ENCODE assay signal across 21 cellular contexts in the genomic region with DNA sequence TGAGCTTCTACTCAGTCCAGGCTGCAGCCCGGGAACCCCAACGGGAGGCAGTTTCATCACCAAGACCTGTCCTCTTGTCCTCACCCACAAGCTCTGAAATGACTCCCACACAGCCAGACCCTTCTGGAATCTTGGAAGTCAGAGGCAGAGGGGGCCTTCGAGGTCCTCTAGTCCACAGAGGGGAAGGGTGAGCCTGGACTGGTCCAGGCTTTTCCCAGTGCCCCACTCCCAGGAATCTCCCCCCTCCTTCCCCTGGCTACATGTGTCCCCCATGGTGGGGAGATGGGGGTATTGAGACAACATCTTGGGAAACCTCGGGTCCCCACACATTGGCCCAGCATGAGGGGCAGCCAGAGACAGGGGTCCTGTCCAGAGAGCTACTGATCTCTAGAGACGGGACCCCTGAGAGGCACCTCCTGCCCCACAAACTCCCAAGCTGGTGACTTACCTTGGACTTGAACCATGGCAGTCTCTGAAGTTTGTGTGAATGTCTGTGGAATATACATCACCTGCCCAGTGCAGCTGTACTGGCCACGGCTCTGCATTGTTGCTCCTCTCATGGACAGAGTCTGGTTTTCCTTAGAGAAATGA. TPM values are rescaled to one million over a fixed set of nuclear protein-coding genes. Genes with fewer than 3 reads are reported as not detected.
DNase-seq lines count a peak whose midpoint lies in the region; ATAC-seq and TF ChIP-seq lines count a peak whose summit lies in the region.
"Had no signal": no experiment of that assay in that cellular context is flagged by ENCODE, and none has a peak within 500 bp of the region (broad histone marks: within the 10 kb centered on the region; RNA-seq: fewer than 3 reads in every experiment).

No MANE protein-coding gene starts in this region.

- H3K9me3 Mint-ChIP-seq in activated CD8-positive, alpha-beta memory T cell treated with anti-CD3 and anti-CD28 coated beads, Interleukin-2, amount 10 ng/mL, durations not matched to agents 7 days and 5 days (ENCODE audit: low read depth), result no peaks in the 10 kb centered on the region
- no peaks in the 10 kb centered on the region for H3K9me3 Mint-ChIP-seq in osteocyte (ENCODE audit: unreplicated experiment)
- H3K9me3 Mint-ChIP-seq: CD4-positive, CD25-positive, alpha-beta regulatory T cell; CD8-positive, alpha-beta T cell; GM23338; H9 had no signal

- peaks cover 34% of the 10 kb centered on the region for H3K27me3 Mint-ChIP-seq in activated CD8-positive, alpha-beta memory T cell treated with anti-CD3 and anti-CD28 coated beads, Interleukin-2, amount 10 ng/mL, durations not matched to agents 7 days and 5 days
- H3K27me3 Mint-ChIP-seq in osteocyte (ENCODE audit: unreplicated experiment), result peaks cover 38% of the 10 kb centered on the region

- ATAC-seq in activated CD8-positive, alpha-beta memory T cell treated with anti-CD3 and anti-CD28 coated beads, Interleukin-2, amount 10 ng/mL, durations not matched to agents 7 days and 5 days, result no peak
- no peak for ATAC-seq in HG02642 (IDR thresholded peaks at IDR 0.05; ENCODE audit: poor library complexity, unreplicated experiment)
- ATAC-seq in GM19397 (IDR thresholded peaks at IDR 0.05; ENCODE audit: unreplicated experiment), result no peak
- ATAC-seq: CD8-positive, alpha-beta T cell; GM23338; HCT116 had no signal

- H3K4me3 Mint-ChIP-seq in activated CD8-positive, alpha-beta memory T cell treated with anti-CD3 and anti-CD28 coated beads, Interleukin-2, amount 10 ng/mL, durations not matched to agents 7 days and 5 days, result no peak overlapping the region
- H3K4me3 Mint-ChIP-seq in osteocyte (ENCODE audit: unreplicated experiment), result no peak overlapping the region
- H3K4me3 Mint-ChIP-seq: B cell; CD4-positive, CD25-positive, alpha-beta regulatory T cell; CD8-positive, alpha-beta T cell; GM23338; H9 had no signal

- CTCF ChIA-PET in activated CD8-positive, alpha-beta memory T cell treated with anti-CD3 and anti-CD28 coated beads, Interleukin-2, amount 10 ng/mL, durations not matched to agents 7 days and 5 days (lab: Charles Lee), result interaction anchor here (1.2 kb wide), 1 partner anchor 34 kb away, joined by 6 read pairs; no protein-coding TSS in a partner anchor

- H3K36me3 ChIP-seq in WERI-Rb-1, result no peaks in the 10 kb centered on the region
- H3K36me3 ChIP-seq: BLaER1 had no signal

- H3K27ac Mint-ChIP-seq in activated CD8-positive, alpha-beta memory T cell treated with anti-CD3 and anti-CD28 coated beads, Interleukin-2, amount 10 ng/mL, durations not matched to agents 7 days and 5 days, result no peak overlapping the region
- H3K27ac Mint-ChIP-seq in osteocyte (ENCODE audit: unreplicated experiment), result no peak overlapping the region
- H3K27ac Mint-ChIP-seq: B cell; CD4-positive, CD25-positive, alpha-beta regulatory T cell; CD8-positive, alpha-beta T cell; GM23338; H9 had no signal

- H3K36me3 Mint-ChIP-seq in activated CD8-positive, alpha-beta memory T cell treated with anti-CD3 and anti-CD28 coated beads, Interleukin-2, amount 10 ng/mL, durations not matched to agents 7 days and 5 days, result no peaks in the 10 kb centered on the region
- no peaks in the 10 kb centered on the region for H3K36me3 Mint-ChIP-seq in osteocyte (ENCODE audit: unreplicated experiment)
- H3K36me3 Mint-ChIP-seq: CD4-positive, CD25-positive, alpha-beta regulatory T cell; CD8-positive, alpha-beta T cell had no signal

- TF ChIP-seq CTCF in WERI-Rb-1 (IDR thresholded peaks at IDR 0.05; ENCODE audit: low read depth, low read length), result no peak
- TF ChIP-seq CTCF in osteocyte (IDR thresholded peaks at IDR 0.05), result no peak

- no peak overlapping the region for H3K27ac ChIP-seq in WERI-Rb-1
- H3K27ac ChIP-seq: 22Rv1, BLaER1, C4-2B had no signal

- no peaks in the 10 kb centered on the region for H3K9me3 ChIP-seq in WERI-Rb-1 (ENCODE audit: severe bottlenecking)
- H3K9me3 ChIP-seq: BLaER1, Caco-2 had no signal

- H3K4me3 ChIP-seq in WERI-Rb-1 (ENCODE audit: low read depth, low read length), result no peak overlapping the region
- H3K4me3 ChIP-seq: BLaER1, GM23338 had no signal

- no peaks in the 10 kb centered on the region for H3K27me3 ChIP-seq in WERI-Rb-1 (ENCODE audit: insufficient read depth, low read depth, severe bottlenecking)
- H3K27me3 ChIP-seq: BLaER1 had no signal

- H3K4me1 Mint-ChIP-seq in activated CD8-positive, alpha-beta memory T cell treated with anti-CD3 and anti-CD28 coated beads, Interleukin-2, amount 10 ng/mL, durations not matched to agents 7 days and 5 days, result no peaks in the 10 kb centered on the region
- no peaks in the 10 kb centered on the region for H3K4me1 Mint-ChIP-seq in osteocyte (ENCODE audit: unreplicated experiment)
- H3K4me1 Mint-ChIP-seq: B cell; CD4-positive, CD25-positive, alpha-beta regulatory T cell; GM23338 had no signal

- peak; percentile 19 for DNase-seq in activated CD8-positive, alpha-beta memory T cell treated with anti-CD3 and anti-CD28 coated beads, Interleukin-2, amount 10 ng/mL, durations not matched to agents 7 days and 5 days
- no peak for DNase-seq in activated CD8-positive, alpha-beta memory T cell treated with anti-CD3 and anti-CD28 coated beads, Interleukin-2, amount 50 U/mL, for 48 hours
- peak; percentile 5 for DNase-seq in WERI-Rb-1
- DNase-seq in islet precursor cell, result peak; percentile 29
- peak; percentile 56 for DNase-seq in osteocyte (ENCODE audit: extremely low spot score, unreplicated experiment)
- DNase-seq in amniotic stem cell (lab: John Stamatoyannopoulos, UW), result no peak
- DNase-seq: Caco-2; CD4-positive, CD25-positive, alpha-beta regulatory T cell; DMS153; DND-41; H9 had no signal

RNA-seq across cellular contexts. Expression of a gene that starts 19.4 kb away (rescaled TPM):
- total RNA-seq in activated CD8-positive, alpha-beta memory T cell treated with anti-CD3 and anti-CD28 coated beads, Interleukin-2, amount 10 ng/mL, durations not matched to agents 7 days and 5 days, result not detected
- not detected in 2 replicates for total RNA-seq in osteocyte
- total RNA-seq: B cell; CD4-positive, CD25-positive, alpha-beta regulatory T cell; CD8-positive, alpha-beta T cell; GM23338; H4; H9 had no signal

RNA-seq across cellular contexts. Expression of a gene that starts 28.0 kb away (rescaled TPM):
- not detected for total RNA-seq in activated CD8-positive, alpha-beta memory T cell treated with anti-CD3 and anti-CD28 coated beads, Interleukin-2, amount 10 ng/mL, durations not matched to agents 7 days and 5 days
- not detected in 2 replicates for total RNA-seq in osteocyte
- total RNA-seq: CD4-positive, CD25-positive, alpha-beta regulatory T cell; CD8-positive, alpha-beta T cell had no signal

RNA-seq across cellular contexts. Expression of a gene that starts 48.1 kb away (rescaled TPM):
- total RNA-seq in activated CD8-positive, alpha-beta memory T cell treated with anti-CD3 and anti-CD28 coated beads, Interleukin-2, amount 10 ng/mL, durations not matched to agents 7 days and 5 days, result 100 to 1,000 TPM; 479 to 513 TPM
- 161 and 169 TPM in 2 replicates for total RNA-seq in osteocyte

RNA-seq across cellular contexts. Expression of a gene that starts 58.3 kb away (rescaled TPM):
- 1 to 10 TPM; 5.3 to 5.9 TPM for total RNA-seq in activated CD8-positive, alpha-beta memory T cell treated with anti-CD3 and anti-CD28 coated beads, Interleukin-2, amount 10 ng/mL, durations not matched to agents 7 days and 5 days
- total RNA-seq in osteocyte, result 7.6 and 7.7 TPM in 2 replicates

Comparison
In these comparisons a context has a peak if more than half of its experiments do, and no peak if none do; other contexts are left out.
1. DNase-seq: peak in activated CD8-positive, alpha-beta memory T cell treated with anti-CD3 and anti-CD28 coated beads, Interleukin-2, amount 10 ng/mL, durations not matched to agents 7 days and 5 days (single experiment), WERI-Rb-1 (single experiment), islet precursor cell (single experiment) and osteocyte (single experiment); none in activated CD8-positive, alpha-beta memory T cell treated with anti-CD3 and anti-CD28 coated beads, Interleukin-2, amount 50 U/mL, for 48 hours (single experiment) and amniotic stem cell (single experiment).